In the genomic region with DNA sequence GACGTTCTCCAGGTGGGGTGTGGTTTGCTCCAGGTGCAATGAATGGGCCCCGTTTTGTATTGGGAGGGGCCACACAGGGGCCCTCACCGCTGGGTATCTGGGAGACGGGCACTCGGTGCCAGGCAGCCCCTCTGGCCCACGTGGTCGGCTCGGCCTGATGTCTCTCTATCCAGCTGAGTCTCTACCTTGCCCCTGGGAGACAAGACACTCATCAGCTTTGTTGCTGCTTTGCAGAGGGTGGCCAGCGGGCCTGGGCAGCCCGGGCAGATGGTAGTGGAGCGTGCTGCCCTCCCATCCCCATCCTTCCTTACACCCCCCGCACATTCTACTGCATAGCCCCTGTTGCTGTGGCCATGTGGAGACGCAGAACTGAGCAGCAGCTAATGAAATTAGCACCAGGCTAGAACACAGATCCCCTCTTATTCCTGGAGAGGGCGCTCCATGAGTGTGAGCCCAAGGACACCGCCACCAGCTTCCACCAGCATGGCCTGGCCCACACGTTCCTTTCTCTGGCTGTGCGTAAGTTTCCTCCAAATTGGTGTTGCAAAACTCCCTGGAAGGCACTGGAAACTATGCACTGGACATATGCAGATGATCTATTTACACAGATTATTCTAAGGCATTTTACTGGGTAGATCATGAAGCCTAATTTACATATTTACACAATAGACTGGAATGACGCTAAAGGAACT, we compare ENCODE assay signal across 17 cellular contexts.
A peak's percentile ranks its signal among the peaks of the same experiment; 100 is the strongest.
DNase-seq lines count a peak whose midpoint lies in the region; TF ChIP-seq lines count a peak whose summit lies in the region.
"Had no signal": no experiment of that assay in that cellular context is flagged by ENCODE, and none has a peak within 500 bp of the region (broad histone marks: within the 10 kb centered on the region; RNA-seq: fewer than 3 reads in every experiment).

No MANE protein-coding gene starts in this region.

- H3K27ac ChIP-seq in brain microvascular endothelial cell (no peak overlapping the region), osteoblast (ENCODE audit: low read depth, low read length) (no peak overlapping the region), esophagus muscularis mucosa (replicated peaks in 1 of 4) (no peak overlapping the region)
- H3K27ac ChIP-seq: lower lobe of right lung, neutrophil, RWPE1, suprapubic skin had no signal

- peak; percentile 2 for TF ChIP-seq CTCF in brain microvascular endothelial cell (IDR thresholded peaks at IDR 0.05; ENCODE audit: low read depth, low read length, missing control alignments)
- no peak for TF ChIP-seq CTCF in osteoblast (IDR thresholded peaks at IDR 0.05; ENCODE audit: extremely low read depth, low read depth, low read length)
- no peak for TF ChIP-seq CTCF in esophagus muscularis mucosa (IDR thresholded peaks at IDR 0.05)
- no peak for TF ChIP-seq CTCF in HFFc6 (IDR thresholded peaks at IDR 0.05)

- intact Hi-C loops in esophagus muscularis mucosa (cut with DNase I) = no loop called here

- H3K36me3 Mint-ChIP-seq in HFFc6 (ENCODE audit: low read depth) = peaks cover 5% of the 10 kb centered on the region

- WGBS in esophagus muscularis mucosa = 94% methylated on average over 11 of the region's 18 CpGs

- H3K36me3 ChIP-seq in brain microvascular endothelial cell (replicated peaks) = no peaks in the 10 kb centered on the region
- H3K36me3 ChIP-seq in osteoblast (ENCODE audit: insufficient read depth, low read length) = no peaks in the 10 kb centered on the region
- no peaks in the 10 kb centered on the region for H3K36me3 ChIP-seq in esophagus muscularis mucosa
- H3K36me3 ChIP-seq: lower lobe of right lung, neutrophil, suprapubic skin had no signal

- DNase-seq in DMS 273 (lab: John Stamatoyannopoulos, UW; ENCODE audit: unreplicated experiment) (peak; percentile 43), DMS 273 treated with DMSO at 0.1 percent for 48 hours (lab: John Stamatoyannopoulos, UW) (no peak), M059J (ENCODE audit: low read depth) (peak; percentile 4), brain microvascular endothelial cell (no peak), osteoblast (ENCODE audit: insufficient read length, low spot score, missing footprints) (peak; percentile 37), esophagus muscularis mucosa (ENCODE audit: extremely low spot score) (no peak), HFFc6 (no peak)
- no peak for DNase-seq in central memory CD4-positive, alpha-beta T cell
- DNase-seq: 8988T; activated naive CD4-positive, alpha-beta T cell; COR-L47; lower lobe of right lung; NCI-H345; small intestine had no signal

- H3K9me3 Mint-ChIP-seq in HFFc6 = peaks cover 87% of the 10 kb centered on the region

- H4K20me1 ChIP-seq in osteoblast (ENCODE audit: insufficient read depth, low read length) = no peaks in the 10 kb centered on the region

- no peak overlapping the region for H3K4me2 ChIP-seq in osteoblast (ENCODE audit: insufficient read depth, low read length)

- H2AFZ ChIP-seq in osteoblast (ENCODE audit: low read length) = no peak overlapping the region

- no peaks in the 10 kb centered on the region for H3K79me2 ChIP-seq in osteoblast (ENCODE audit: insufficient read depth, low read length)

- H3K4me3 ChIP-seq in brain microvascular endothelial cell (ENCODE audit: low read depth, low read length) (no peak overlapping the region), osteoblast (ENCODE audit: insufficient read depth, low read length) (no peak overlapping the region), esophagus muscularis mucosa (no peak overlapping the region)
- H3K4me3 ChIP-seq: lower lobe of right lung, suprapubic skin had no signal

- H3K4me1 Mint-ChIP-seq in HFFc6 (ENCODE audit: low read depth) = no peaks in the 10 kb centered on the region

- H3K9me3 ChIP-seq in osteoblast (ENCODE audit: low read depth, low read length) (no peaks in the 10 kb centered on the region), esophagus muscularis mucosa (no peaks in the 10 kb centered on the region)
- H3K9me3 ChIP-seq: lower lobe of right lung, neutrophil, suprapubic skin had no signal

- no peak for TF ChIP-seq EP300 in esophagus muscularis mucosa (IDR thresholded peaks at IDR 0.05)

- in situ Hi-C loops in brain microvascular endothelial cell (cut with HindIII; ENCODE audit: low pct_ligation_motif_present, low sequenced_read_pairs) = no loop called here

- TF ChIP-seq POLR2A in esophagus muscularis mucosa (IDR thresholded peaks at IDR 0.05; ENCODE audit: low read depth) = no peak

- H3K27me3 ChIP-seq in brain microvascular endothelial cell (replicated peaks) (no peaks in the 10 kb centered on the region), osteoblast (ENCODE audit: insufficient read depth, low read length) (no peaks in the 10 kb centered on the region), esophagus muscularis mucosa (no peaks in the 10 kb centered on the region)
- H3K27me3 ChIP-seq: neutrophil, suprapubic skin had no signal

- H3K27ac Mint-ChIP-seq in HFFc6 = no peak overlapping the region

- H3K4me1 ChIP-seq in osteoblast (ENCODE audit: insufficient read depth, low read length) = no peaks in the 10 kb centered on the region
- no peaks in the 10 kb centered on the region for H3K4me1 ChIP-seq in esophagus muscularis mucosa
- H3K4me1 ChIP-seq: lower lobe of right lung, suprapubic skin had no signal

- H3K27me3 Mint-ChIP-seq in HFFc6 (ENCODE audit: insufficient read depth) = no peaks in the 10 kb centered on the region

- H3K4me3 Mint-ChIP-seq in HFFc6 = no peak overlapping the region

Comparison
In these comparisons a context has a peak if more than half of its experiments do, and no peak if none do; other contexts are left out.
1. DNase-seq: peak in DMS 273 (single experiment), M059J (single experiment) and osteoblast (single experiment); none in DMS 273 treated with DMSO at 0.1 percent for 48 hours (single experiment), brain microvascular endothelial cell (single experiment), esophagus muscularis mucosa (single experiment), HFFc6 (single experiment) and central memory CD4-positive, alpha-beta T cell (single experiment).